ENCODE assay signal across 36 cellular contexts in genomic region chr11:58933661-58934060, GRCh38. TPM values are rescaled to one million over a fixed set of nuclear protein-coding genes. Genes with fewer than 3 reads are reported as not detected.
"Had no signal": no experiment of that assay in that cellular context is flagged by ENCODE, and none has a peak within 500 bp of the region (broad histone marks: within the 10 kb centered on the region; RNA-seq: fewer than 3 reads in every experiment).

No MANE protein-coding gene starts in this region.

- H3K4me3 Mint-ChIP-seq: activated CD4-positive, alpha-beta T cell treated with anti-CD3 and anti-CD28 coated beads for 36 hours; activated CD4-positive, alpha-beta T cell treated with anti-CD3 and anti-CD28 coated beads, Interleukin-2, amount 10 ng/mL, durations not matched to agents 7 days and 5 days; activated CD8-positive, alpha-beta T cell treated with anti-CD3 and anti-CD28 coated beads, Interleukin-2, amount 10 ng/mL, durations not matched to agents 7 days and 5 days; activated naive CD4-positive, alpha-beta T cell treated with anti-CD3 and anti-CD28 coated beads for 36 hours; activated T-cell treated with anti-CD3 and anti-CD28 coated beads, Interleukin-2, amount 50 U/mL, for 24 hours; T-helper 1 cell treated with Interleukin-12 subunit alpha and Interleukin-12 subunit beta and Interleukin-4 antibody, amounts not matched to agents 30 μg/mL and 1 μg/mL, for 36 hours; T-helper 2 cell treated with Interferon-gamma antibody and Interleukin-4, amounts not matched to agents 5 μg/mL and 100 μg/mL, for 36 hours had no signal

- H3K9me3 ChIP-seq: adrenal gland, body of pancreas, breast epithelium, Peyer's patch, SJSA1, SK-N-SH had no signal

- H3K27ac ChIP-seq: adrenal gland, body of pancreas, breast epithelium, Peyer's patch, SJSA1 had no signal

- H3K9me3 Mint-ChIP-seq: activated CD4-positive, alpha-beta T cell treated with anti-CD3 and anti-CD28 coated beads, Interleukin-2, amount 10 ng/mL, durations not matched to agents 7 days and 5 days; activated naive CD4-positive, alpha-beta T cell treated with anti-CD3 and anti-CD28 coated beads for 36 hours; activated naive CD4-positive, alpha-beta T cell treated with anti-CD3 and anti-CD28 coated beads, Interleukin-2, amount 50 U/mL, for 72 hours; activated T-cell treated with anti-CD3 and anti-CD28 coated beads, Interleukin-2, amount 50 U/mL, for 24 hours; T-helper 1 cell treated with Interleukin-12 subunit alpha and Interleukin-12 subunit beta and Interleukin-4 antibody, amounts not matched to agents 30 μg/mL and 1 μg/mL, for 36 hours; T-helper 2 cell treated with Interferon-gamma antibody and Interleukin-4, amounts not matched to agents 5 μg/mL and 100 μg/mL, for 36 hours had no signal

- H3K4me3 ChIP-seq: adrenal gland, body of pancreas, breast epithelium, Peyer's patch, SJSA1 had no signal

- H3K27me3 Mint-ChIP-seq: activated CD4-positive, alpha-beta T cell treated with anti-CD3 and anti-CD28 coated beads, Interleukin-2, amount 10 ng/mL, durations not matched to agents 7 days and 5 days had no signal

- H3K27ac Mint-ChIP-seq: activated CD4-positive, alpha-beta T cell treated with anti-CD3 and anti-CD28 coated beads for 36 hours; activated CD4-positive, alpha-beta T cell treated with anti-CD3 and anti-CD28 coated beads, Interleukin-2, amount 10 ng/mL, durations not matched to agents 7 days and 5 days; activated CD8-positive, alpha-beta T cell treated with anti-CD3 and anti-CD28 coated beads, Interleukin-2, amount 10 ng/mL, durations not matched to agents 7 days and 5 days; activated naive CD4-positive, alpha-beta T cell treated with anti-CD3 and anti-CD28 coated beads for 36 hours; activated T-cell treated with anti-CD3 and anti-CD28 coated beads, Interleukin-2, amount 50 U/mL, for 24 hours; T-helper 1 cell treated with Interleukin-12 subunit alpha and Interleukin-12 subunit beta and Interleukin-4 antibody, amounts not matched to agents 30 μg/mL and 1 μg/mL, for 36 hours; T-helper 2 cell treated with Interferon-gamma antibody and Interleukin-4, amounts not matched to agents 5 μg/mL and 100 μg/mL, for 36 hours had no signal

- H3K36me3 Mint-ChIP-seq: activated naive CD4-positive, alpha-beta T cell treated with anti-CD3 and anti-CD28 coated beads, Interleukin-2, amount 50 U/mL, for 72 hours had no signal

- H3K27me3 ChIP-seq: adrenal gland, body of pancreas, breast epithelium, Peyer's patch, SJSA1 had no signal

- H3K4me1 ChIP-seq: adrenal gland, breast epithelium, Peyer's patch, SJSA1 had no signal

- ATAC-seq: activated CD4-positive, alpha-beta T cell treated with anti-CD3 and anti-CD28 coated beads for 36 hours; activated CD4-positive, CD25-positive, alpha-beta regulatory T cell treated with anti-CD3 and anti-CD28 coated beads, Interleukin-2, amount 50 U/mL, for 24 hours; activated CD8-positive, alpha-beta T cell treated with anti-CD3 and anti-CD28 coated beads, Interleukin-2, amount 10 ng/mL, durations not matched to agents 7 days and 5 days; activated naive CD4-positive, alpha-beta T cell treated with anti-CD3 and anti-CD28 coated beads, Interleukin-2, amount 50 U/mL, for 72 hours; body of pancreas; PC-3 had no signal

- H3K9ac ChIP-seq: SK-N-SH had no signal

- H3K4me1 Mint-ChIP-seq: activated CD4-positive, alpha-beta T cell treated with anti-CD3 and anti-CD28 coated beads for 36 hours; activated CD4-positive, alpha-beta T cell treated with anti-CD3 and anti-CD28 coated beads, Interleukin-2, amount 10 ng/mL, durations not matched to agents 7 days and 5 days had no signal

- DNase-seq: activated CD4-positive, alpha-beta T cell treated with anti-CD3 and anti-CD28 coated beads for 36 hours; activated CD4-positive, alpha-beta T cell treated with anti-CD3 and anti-CD28 coated beads, Interleukin-2, amount 10 ng/mL, durations not matched to agents 7 days and 5 days; activated CD4-positive, alpha-beta T cell treated with anti-CD3 and anti-CD28 coated beads, Interleukin-2, amount 50 U/mL, for 48 hours; activated CD8-positive, alpha-beta T cell treated with anti-CD3 and anti-CD28 coated beads, Interleukin-2, amount 10 ng/mL, durations not matched to agents 7 days and 5 days; activated gamma-delta T cell treated with Interleukin-2 at 50 U/mL for 16 hours; activated naive CD4-positive, alpha-beta T cell treated with anti-CD3 and anti-CD28 coated beads for 36 hours; activated T-cell treated with anti-CD3 and anti-CD28 coated beads, Interleukin-2, amount 50 U/mL, for 24 hours; adrenal gland; body of pancreas; cerebellar nuclear complex; Karpas-422; NCI-H1105; NCI-H1436; NCI-H1694; NCI-H2081; NCI-H2171 treated with DMSO at 0.1 percent for 48 hours; NCI-H2227 treated with DMSO at 0.1 percent for 48 hours; NCI-H524; NCI-H69; NCI-H82; NK-92 treated with Interleukin-12 subunit alpha and Interleukin-12 subunit beta, amount 100 ng/mL, for 24 hours; PC-3; Peyer's patch; RPMI8226; SHP77 treated with DMSO at 0.1 percent for 48 hours; SK-N-SH had no signal

- H3K36me3 ChIP-seq: adrenal gland, breast epithelium, Peyer's patch, SJSA1 had no signal

- FAIRE-seq: astrocyte, TTC549 had no signal

- H3K4me2 ChIP-seq: SK-N-SH had no signal

RNA-seq across cellular contexts. Expression of gene GLYATL1, which starts 5.6 kb away (rescaled TPM):
- total RNA-seq: activated CD4-positive, alpha-beta T cell treated with anti-CD3 and anti-CD28 coated beads, Interleukin-2, amount 10 ng/mL, durations not matched to agents 7 days and 5 days; activated CD8-positive, alpha-beta T cell treated with anti-CD3 and anti-CD28 coated beads, Interleukin-2, amount 10 ng/mL, durations not matched to agents 7 days and 5 days; activated naive CD4-positive, alpha-beta T cell treated with anti-CD3 and anti-CD28 coated beads for 36 hours; activated naive CD4-positive, alpha-beta T cell treated with anti-CD3 and anti-CD28 coated beads, Interleukin-2, amount 50 U/mL, for 72 hours; astrocyte; cardiac septum; MCF 10A; PC-3 had no signal
